15 cellular contexts compared by ENCODE assay signal in genomic region chr11:35211952-35212351, GRCh38.
DNase-seq lines count a peak whose midpoint lies in the region; ATAC-seq and TF ChIP-seq lines count a peak whose summit lies in the region.
"Had no signal": no experiment of that assay in that cellular context is flagged by ENCODE, and none has a peak within 500 bp of the region (broad histone marks: within the 10 kb centered on the region; RNA-seq: fewer than 3 reads in every experiment).

No MANE protein-coding gene starts in this region.

- H3K27ac Mint-ChIP-seq in activated CD8-positive, alpha-beta T cell treated with anti-CD3 and anti-CD28 coated beads for 36 hours: peak overlapping the region; percentile 12
- H3K27ac Mint-ChIP-seq in activated CD8-positive, alpha-beta T cell treated with anti-CD3 and anti-CD28 coated beads, Interleukin-2, amount 10 ng/mL, durations not matched to agents 7 days and 5 days: no peak overlapping the region

- ATAC-seq in activated CD8-positive, alpha-beta T cell treated with anti-CD3 and anti-CD28 coated beads for 36 hours: no peak
- ATAC-seq in activated CD8-positive, alpha-beta T cell treated with anti-CD3 and anti-CD28 coated beads, Interleukin-2, amount 10 ng/mL, durations not matched to agents 7 days and 5 days: no peak
- peak; percentile 50 for ATAC-seq in left ventricle myocardium superior
- ATAC-seq in aorta (ENCODE audit: low FRiP score): no peak

- H3K27me3 Mint-ChIP-seq in activated CD8-positive, alpha-beta T cell treated with anti-CD3 and anti-CD28 coated beads for 36 hours: no peaks in the 10 kb centered on the region
- no peaks in the 10 kb centered on the region for H3K27me3 Mint-ChIP-seq in activated CD8-positive, alpha-beta T cell treated with anti-CD3 and anti-CD28 coated beads, Interleukin-2, amount 10 ng/mL, durations not matched to agents 7 days and 5 days (ENCODE audit: low read depth)

- peaks cover 60% of the 10 kb centered on the region for H3K4me1 Mint-ChIP-seq in activated CD8-positive, alpha-beta T cell treated with anti-CD3 and anti-CD28 coated beads for 36 hours (ENCODE audit: low read depth)
- peaks cover 34% of the 10 kb centered on the region for H3K4me1 Mint-ChIP-seq in activated CD8-positive, alpha-beta T cell treated with anti-CD3 and anti-CD28 coated beads, Interleukin-2, amount 10 ng/mL, durations not matched to agents 7 days and 5 days (ENCODE audit: low read depth)

- BruUV-seq in A673 (replicated peaks; lab: Mats Ljungman, UMichigan): no TSS peak

- H3K36me3 Mint-ChIP-seq in activated CD8-positive, alpha-beta T cell treated with anti-CD3 and anti-CD28 coated beads for 36 hours (ENCODE audit: low read depth): peaks cover 96% of the 10 kb centered on the region
- peaks cover 95% of the 10 kb centered on the region for H3K36me3 Mint-ChIP-seq in activated CD8-positive, alpha-beta T cell treated with anti-CD3 and anti-CD28 coated beads, Interleukin-2, amount 10 ng/mL, durations not matched to agents 7 days and 5 days (ENCODE audit: low read depth)

- peaks cover 61% of the 10 kb centered on the region for H3K36me3 ChIP-seq in suprapubic skin
- H3K36me3 ChIP-seq in A673 (ENCODE audit: insufficient read depth, low read length, poor library complexity, severe bottlenecking): no peaks in the 10 kb centered on the region
- peaks cover 6 to 28% of the 10 kb centered on the region in 2 donors for H3K36me3 ChIP-seq in aorta (ENCODE audit: control insufficient read depth in 1 of 2, insufficient read depth in 2 of 2, low read length in 1 of 2)

- no peak for TF ChIP-seq EP300 in suprapubic skin (IDR thresholded peaks at IDR 0.05)

- H3K9me3 Mint-ChIP-seq in activated CD8-positive, alpha-beta T cell treated with anti-CD3 and anti-CD28 coated beads for 36 hours: peaks cover 24% of the 10 kb centered on the region
- peaks cover 14% of the 10 kb centered on the region for H3K9me3 Mint-ChIP-seq in activated CD8-positive, alpha-beta T cell treated with anti-CD3 and anti-CD28 coated beads, Interleukin-2, amount 10 ng/mL, durations not matched to agents 7 days and 5 days (ENCODE audit: insufficient read depth)

- H3K4me3 ChIP-seq in suprapubic skin (no peak overlapping the region), A673 (ENCODE audit: low read depth, low read length, poor library complexity, severe bottlenecking) (no peak overlapping the region), aorta (ENCODE audit: low read length in 2 of 2) (no peak overlapping the region)
- H3K4me3 ChIP-seq: hepatocyte had no signal

- intact Hi-C loops in activated CD8-positive, alpha-beta T cell treated with anti-CD3 and anti-CD28 coated beads for 36 hours (cut with micrococcal nuclease): no loop called here
- intact Hi-C loops in left ventricle myocardium superior (cut with micrococcal nuclease) (no loop called here), A673 (cut with micrococcal nuclease; ENCODE audit: unreplicated experiment) (no loop called here), aorta (cut with DNase I) (no loop called here)

- H3K27me3 ChIP-seq in suprapubic skin (no peaks in the 10 kb centered on the region), A673 (replicated peaks; ENCODE audit: insufficient read depth, low read depth, low read length, poor library complexity) (peaks cover 3% of the 10 kb centered on the region), aorta (ENCODE audit: control insufficient read depth in 1 of 2, insufficient read depth in 2 of 2, low read length in 1 of 2) (no peaks in the 10 kb centered on the region)
- H3K27me3 ChIP-seq: hepatocyte had no signal

- CTCF ChIA-PET in activated CD8-positive, alpha-beta T cell treated with anti-CD3 and anti-CD28 coated beads for 36 hours (lab: Charles Lee): no interaction called here
- CTCF ChIA-PET in activated CD8-positive, alpha-beta T cell treated with anti-CD3 and anti-CD28 coated beads, Interleukin-2, amount 10 ng/mL, durations not matched to agents 7 days and 5 days (lab: Charles Lee): no interaction called here
- CTCF ChIA-PET in A673 (lab: Charles Lee): no interaction called here

- TF ChIP-seq POLR2A in suprapubic skin (IDR thresholded peaks at IDR 0.05): no peak

- H3K9me3 ChIP-seq in suprapubic skin (no peaks in the 10 kb centered on the region), A673 (ENCODE audit: low read depth, low read length, poor library complexity, severe bottlenecking) (no peaks in the 10 kb centered on the region), aorta (ENCODE audit: control insufficient read depth, low read length) (no peaks in the 10 kb centered on the region)

- POLR2A ChIA-PET in activated CD8-positive, alpha-beta T cell treated with anti-CD3 and anti-CD28 coated beads for 36 hours (lab: Charles Lee): no interaction called here
- POLR2A ChIA-PET in activated CD8-positive, alpha-beta T cell treated with anti-CD3 and anti-CD28 coated beads, Interleukin-2, amount 10 ng/mL, durations not matched to agents 7 days and 5 days (lab: Charles Lee): no interaction called here
- POLR2A ChIA-PET in A673 (lab: Charles Lee; ENCODE audit: low non-redundant PET): interaction anchor here (0.6 kb wide), 1 partner anchor 604 kb away, joined by 3 read pairs; no protein-coding TSS in a partner anchor

- H3K27ac ChIP-seq in suprapubic skin: peak overlapping the region; percentile 81
- H3K27ac ChIP-seq in A673 (ENCODE audit: low read depth, low read length, poor library complexity, severe bottlenecking): no peak overlapping the region
- no peak overlapping the region for H3K27ac ChIP-seq in aorta (ENCODE audit: low read depth in 1 of 2, low read length in 2 of 2)
- H3K27ac ChIP-seq: hepatocyte had no signal

- DNase-seq in activated CD8-positive, alpha-beta T cell treated with anti-CD3 and anti-CD28 coated beads for 36 hours: no peak
- DNase-seq in activated CD8-positive, alpha-beta T cell treated with anti-CD3 and anti-CD28 coated beads, Interleukin-2, amount 10 ng/mL, durations not matched to agents 7 days and 5 days: no peak
- DNase-seq in SKM-1 (lab: John Stamatoyannopoulos, UW; ENCODE audit: unreplicated experiment): peak; percentile 91
- DNase-seq in left ventricle myocardium superior: no peak
- no peak for DNase-seq in suprapubic skin (ENCODE audit: low spot score in 2 of 2)
- no peak for DNase-seq in A673 (ENCODE audit: low spot score)
- DNase-seq in aorta: no peak
- no peak for DNase-seq in NCI-H1417 (lab: John Stamatoyannopoulos, UW)
- DNase-seq: 8988T; amygdala; effector memory CD4-positive, alpha-beta T cell; GOT3; NCI-H82; T-helper 2 cell had no signal

- H3K4me1 ChIP-seq in suprapubic skin (peaks cover 48% of the 10 kb centered on the region), A673 (ENCODE audit: insufficient read depth, low read length, poor library complexity, severe bottlenecking) (no peaks in the 10 kb centered on the region), aorta (ENCODE audit: control insufficient read depth in 1 of 2, insufficient read depth in 2 of 2, low read length in 2 of 2) (peaks cover 0 to 8% of the 10 kb centered on the region in 2 donors)

- no peak overlapping the region for H3K4me3 Mint-ChIP-seq in activated CD8-positive, alpha-beta T cell treated with anti-CD3 and anti-CD28 coated beads for 36 hours
- H3K4me3 Mint-ChIP-seq in activated CD8-positive, alpha-beta T cell treated with anti-CD3 and anti-CD28 coated beads, Interleukin-2, amount 10 ng/mL, durations not matched to agents 7 days and 5 days: no peak overlapping the region

- 59% methylated on average over 3 of the region's 3 CpGs for WGBS in suprapubic skin
- 94 to 96% methylated on average over 3 of the region's 3 CpGs for WGBS in aorta, 2 donors

- no peak for TF ChIP-seq CTCF in activated CD8-positive, alpha-beta T cell treated with anti-CD3 and anti-CD28 coated beads for 36 hours (IDR thresholded peaks at IDR 0.05)
- TF ChIP-seq CTCF in suprapubic skin (IDR thresholded peaks at IDR 0.05): no peak
- TF ChIP-seq CTCF in A673 (conservative IDR thresholded peaks at IDR 0.05; ENCODE audit: low read depth, low read length): no peak
